ENCODE assay signal across 2 cellular contexts in the genomic region with DNA sequence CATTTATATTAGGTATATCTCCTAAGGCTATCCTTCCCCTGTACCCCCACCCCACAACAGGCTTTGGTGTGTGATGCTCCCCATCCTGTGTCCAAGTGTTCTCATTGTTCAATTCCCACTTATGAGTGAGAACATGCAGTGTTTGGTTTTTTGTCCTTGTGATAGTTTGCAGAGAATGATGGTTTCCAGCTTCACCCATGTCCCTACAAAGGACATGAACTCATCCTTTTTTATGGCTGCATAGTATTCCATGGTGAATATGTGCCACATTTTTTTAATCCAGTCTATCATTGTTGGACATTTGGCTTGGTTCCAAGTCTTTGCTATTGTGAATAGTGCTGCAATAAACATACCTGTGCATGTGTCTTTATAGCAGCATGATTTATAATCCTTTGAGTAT. TPM values are rescaled to one million over a fixed set of nuclear protein-coding genes. Genes with fewer than 3 reads are reported as not detected.
"Had no signal": no experiment of that assay in that cellular context is flagged by ENCODE, and none has a peak within 500 bp of the region (broad histone marks: within the 10 kb centered on the region; RNA-seq: fewer than 3 reads in every experiment).

No MANE protein-coding gene starts in this region.

RNA-seq across cellular contexts. Expression of gene TBC1D9, which starts 26.6 kb away (rescaled TPM):
- total RNA-seq: activated T-cell treated with anti-CD3 and anti-CD28 coated beads, Interleukin-2, amount 50 U/mL, for 72 hours; activated T-helper 1 cell treated with anti-CD3 and anti-CD28 coated beads, Interleukin-12 subunit alpha, Interleukin-12 subunit beta, Interleukin-2, Interleukin-4 antibody, amounts not matched to agents 30 ng/mL and 10 ng/mL and 1 ng/mL, durations not matched to agents 14 hours and 24 hours and 36 hours had no signal
